ENCODE assay signal across 8 cellular contexts in the genomic region with DNA sequence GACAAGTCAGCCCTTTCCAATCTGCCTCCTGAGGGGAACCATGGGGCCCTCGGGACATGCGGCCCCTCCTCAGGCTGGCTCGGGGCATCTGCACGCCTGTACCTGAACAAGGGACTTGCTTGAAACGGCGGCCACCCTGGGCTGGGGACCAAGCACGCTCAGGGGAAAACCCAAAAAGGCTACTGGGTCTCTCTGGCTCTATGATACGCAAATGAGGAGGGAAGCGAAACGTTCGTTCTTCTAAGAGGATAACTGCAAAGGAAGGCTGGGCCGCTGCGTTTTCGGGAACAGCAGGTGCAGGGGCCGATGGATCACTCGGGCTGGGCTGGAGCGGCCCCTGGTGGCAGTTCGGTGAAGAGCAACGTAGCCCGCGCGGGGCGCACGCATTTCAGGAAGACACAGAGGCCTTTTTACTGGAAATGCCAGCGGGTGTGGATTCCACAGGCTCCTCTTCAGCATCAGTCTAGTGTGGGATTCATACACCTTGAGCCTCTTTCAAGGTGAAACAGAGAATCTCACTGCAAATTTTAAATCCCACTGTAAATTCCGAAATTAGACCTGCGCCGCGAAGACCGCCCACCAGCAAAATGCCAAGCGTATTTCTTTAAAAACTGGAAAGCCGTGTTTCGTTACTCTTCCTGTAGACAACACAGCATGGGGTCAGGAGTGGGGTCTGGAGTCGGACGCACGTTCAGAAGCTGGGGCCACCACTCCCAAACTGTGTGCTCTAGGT. TPM values are rescaled to one million over a fixed set of nuclear protein-coding genes. Genes with fewer than 3 reads are reported as not detected.
DNase-seq lines count a peak whose midpoint lies in the region; ATAC-seq and TF ChIP-seq lines count a peak whose summit lies in the region.
"Not testable (repeated sequence)": the region's sequence is repeated elsewhere in the genome, so short reads cannot be mapped to it uniquely, and the experiment has no call there.

No MANE protein-coding gene starts in this region.

- DNase-seq in CD1c-positive myeloid dendritic cell (ENCODE audit: extremely low spot score) (peak; percentile 86), NOMO-1 (lab: John Stamatoyannopoulos, UW; ENCODE audit: unreplicated experiment in 2 of 2) (peak; percentile 42 to 65), dermis microvascular lymphatic vessel endothelial cell (ENCODE audit: low read depth in 2 of 2) (peak; percentile 11 to 41), lower leg skin (ENCODE audit: low spot score in 2 of 2) (peak; percentile 55 to 95)
- peak; percentile 86 for DNase-seq in activated CD8-positive, alpha-beta T cell treated with anti-CD3 and anti-CD28 coated beads, Interleukin-2, amount 10 ng/mL, durations not matched to agents 7 days and 5 days
- DNase-seq in stimulated activated CD4-positive, alpha-beta T cell treated with anti-CD3 and anti-CD28 coated beads, TNF-alpha, amount 100 ng/mL, for 48 hours (ENCODE audit: low read depth in 3 of 3), result peak; percentile 79 to 83 (median 81)

- not testable (repeated sequence) for H3K9me3 Mint-ChIP-seq in activated CD8-positive, alpha-beta T cell treated with anti-CD3 and anti-CD28 coated beads, Interleukin-2, amount 10 ng/mL, durations not matched to agents 7 days and 5 days (ENCODE audit: insufficient read depth)

- not testable (repeated sequence) for H3K36me3 Mint-ChIP-seq in activated CD8-positive, alpha-beta T cell treated with anti-CD3 and anti-CD28 coated beads, Interleukin-2, amount 10 ng/mL, durations not matched to agents 7 days and 5 days (ENCODE audit: low read depth)

- TF ChIP-seq POLR2A in lower leg skin (IDR thresholded peaks at IDR 0.05), result not testable (repeated sequence)

- not testable (repeated sequence) for H3K27ac Mint-ChIP-seq in activated CD8-positive, alpha-beta T cell treated with anti-CD3 and anti-CD28 coated beads, Interleukin-2, amount 10 ng/mL, durations not matched to agents 7 days and 5 days

- intact Hi-C loops in lower leg skin (cut with DNase I; ENCODE audit: low total_unique reads), result not testable (repeated sequence)

- H3K27me3 Mint-ChIP-seq in activated CD8-positive, alpha-beta T cell treated with anti-CD3 and anti-CD28 coated beads, Interleukin-2, amount 10 ng/mL, durations not matched to agents 7 days and 5 days (ENCODE audit: low read depth), result not testable (repeated sequence)

- not testable (repeated sequence) for H3K4me3 Mint-ChIP-seq in activated CD8-positive, alpha-beta T cell treated with anti-CD3 and anti-CD28 coated beads, Interleukin-2, amount 10 ng/mL, durations not matched to agents 7 days and 5 days

- WGBS in lower leg skin, 2 donors, result 31 to 33% methylated on average over 35 to 36 of the region's 36 CpGs

- CTCF ChIA-PET in activated CD8-positive, alpha-beta T cell treated with anti-CD3 and anti-CD28 coated beads, Interleukin-2, amount 10 ng/mL, durations not matched to agents 7 days and 5 days (lab: Charles Lee), result interaction anchor here (0.9 to 4.5 kb wide), 10 partner anchors 11 to 130 kb away, joined by 3 to 31 read pairs (median 13); no protein-coding TSS in a partner anchor

- H3K4me3 ChIP-seq in lower leg skin (ENCODE audit: low read depth, poor library complexity, severe bottlenecking), result not testable (repeated sequence)

- peaks cover 23% of the 10 kb centered on the region for H3K4me1 Mint-ChIP-seq in activated CD8-positive, alpha-beta T cell treated with anti-CD3 and anti-CD28 coated beads, Interleukin-2, amount 10 ng/mL, durations not matched to agents 7 days and 5 days (ENCODE audit: low read depth)

- ATAC-seq in GM19463 (IDR thresholded peaks at IDR 0.05; ENCODE audit: unreplicated experiment) (peak; percentile 73), HG03521 (IDR thresholded peaks at IDR 0.05; ENCODE audit: unreplicated experiment) (peak; percentile 50)
- ATAC-seq in activated CD8-positive, alpha-beta T cell treated with anti-CD3 and anti-CD28 coated beads, Interleukin-2, amount 10 ng/mL, durations not matched to agents 7 days and 5 days, result peak; percentile 88

- TF ChIP-seq CTCF in lower leg skin (IDR thresholded peaks at IDR 0.05), result peak in 1 of 3 donors; percentile 72

- POLR2A ChIA-PET in activated CD8-positive, alpha-beta T cell treated with anti-CD3 and anti-CD28 coated beads, Interleukin-2, amount 10 ng/mL, durations not matched to agents 7 days and 5 days (lab: Charles Lee), result interaction anchor here (0.6 to 0.9 kb wide), 2 partner anchors 34 to 41 kb away, joined by 3 read pairs; no protein-coding TSS in a partner anchor

RNA-seq across cellular contexts. Expression of gene CA5A, which starts 27.0 kb away (rescaled TPM):
- total RNA-seq in activated CD8-positive, alpha-beta T cell treated with anti-CD3 and anti-CD28 coated beads, Interleukin-2, amount 10 ng/mL, durations not matched to agents 7 days and 5 days, result not detected
- not detected in 2 replicates for total RNA-seq in dermis microvascular lymphatic vessel endothelial cell
- total RNA-seq in lower leg skin, result not detected

RNA-seq across cellular contexts. Expression of gene SLC7A5, which starts 40.1 kb away (rescaled TPM):
- 100 to 1,000 TPM; 114 to 118 TPM for total RNA-seq in activated CD8-positive, alpha-beta T cell treated with anti-CD3 and anti-CD28 coated beads, Interleukin-2, amount 10 ng/mL, durations not matched to agents 7 days and 5 days
- total RNA-seq in dermis microvascular lymphatic vessel endothelial cell (2.7 and 4.6 TPM in 2 replicates), lower leg skin (10 to 100 TPM in 3 of 4 donors, 1 to 10 TPM in 1; 8.0 to 39.0 (median 19.4) TPM)

RNA-seq across cellular contexts. Expression of gene BANP, which starts 41.9 kb away (rescaled TPM):
- 10 to 100 TPM; 34.1 to 39.8 TPM for total RNA-seq in activated CD8-positive, alpha-beta T cell treated with anti-CD3 and anti-CD28 coated beads, Interleukin-2, amount 10 ng/mL, durations not matched to agents 7 days and 5 days
- 13.9 and 17.2 TPM in 2 replicates for total RNA-seq in dermis microvascular lymphatic vessel endothelial cell
- 10 to 100 TPM; 21.6 to 28.7 (median 24.5) TPM for total RNA-seq in lower leg skin

Comparison
In these comparisons a context has a peak if more than half of its experiments do, and no peak if none do; other contexts are left out.
1. DNase-seq: peak in every context shown above with its lines; median percentile 86 in CD1c-positive myeloid dendritic cell; 86 in activated CD8-positive, alpha-beta T cell treated with anti-CD3 and anti-CD28 coated beads, Interleukin-2, amount 10 ng/mL, durations not matched to agents 7 days and 5 days; 81 in stimulated activated CD4-positive, alpha-beta T cell treated with anti-CD3 and anti-CD28 coated beads, TNF-alpha, amount 100 ng/mL, for 48 hours; 75 in lower leg skin; 54 in NOMO-1; 26 in dermis microvascular lymphatic vessel endothelial cell.